ENCODE assay signal across 7 cellular contexts in genomic region chr13:60627071-60627686, GRCh38.
DNase-seq lines count a peak whose midpoint lies in the region; ATAC-seq and TF ChIP-seq lines count a peak whose summit lies in the region.

No MANE protein-coding gene starts in this region.

- peak; percentile 70 for TF ChIP-seq CTCF in PC-9 (conservative IDR thresholded peaks at IDR 0.05)
- TF ChIP-seq CTCF in fibroblast of pulmonary artery (IDR thresholded peaks at IDR 0.05; ENCODE audit: low read length, missing control alignments) = peak; percentile 70
- peak; percentile 81 for TF ChIP-seq CTCF in smooth muscle cell (IDR thresholded peaks at IDR 0.05; ENCODE audit: borderline replicate concordance, insufficient read depth, poor library complexity, severe bottlenecking)

- no peak overlapping the region for H3K4me2 ChIP-seq in PC-9
- no peak overlapping the region for H3K4me2 ChIP-seq in smooth muscle cell

- no peaks in the 10 kb centered on the region for H3K9me3 ChIP-seq in PC-9 (ENCODE audit: insufficient read depth, low read depth)
- H3K9me3 ChIP-seq in smooth muscle cell (replicated peaks; ENCODE audit: low read depth) = no peaks in the 10 kb centered on the region

- H2AFZ ChIP-seq in PC-9 (no peak overlapping the region), smooth muscle cell (ENCODE audit: low read depth) (peak overlapping the region; percentile 61)

- CTCF ChIA-PET in PC-9 (lab: Charles Lee) = no interaction called here

- H3K27ac ChIP-seq in PC-9 (no peak overlapping the region), smooth muscle cell (ENCODE audit: low read depth) (no peak overlapping the region)

- H3K4me1 ChIP-seq in PC-9 (replicated peaks; ENCODE audit: insufficient read depth) (no peaks in the 10 kb centered on the region), smooth muscle cell (ENCODE audit: low read depth) (peaks cover 8% of the 10 kb centered on the region)

- no TSS peak for BruUV-seq in PC-9 (replicated peaks; lab: Mats Ljungman, UMichigan)

- DNase-seq in G401 (ENCODE audit: low spot score) = peak; percentile 9
- peak in 1 of 2 experiments; percentile 9 for DNase-seq in PC-9
- DNase-seq in fibroblast of pulmonary artery (ENCODE audit: low read depth) = peak; percentile 42
- DNase-seq in smooth muscle cell (lab: John Stamatoyannopoulos, UW; ENCODE audit: unreplicated experiment) = peak; percentile 3
- no peak for DNase-seq in posterior vena cava (ENCODE audit: low spot score)

- no peaks in the 10 kb centered on the region for H3F3A ChIP-seq in PC-9 (ENCODE audit: insufficient read depth, low read depth)
- no peaks in the 10 kb centered on the region for H3F3A ChIP-seq in smooth muscle cell (ENCODE audit: low read depth)

- no peak overlapping the region for H3K4me3 ChIP-seq in PC-9
- H3K4me3 ChIP-seq in fibroblast of pulmonary artery (replicated peaks; ENCODE audit: low read depth, low read length) = no peak overlapping the region
- no peak overlapping the region for H3K4me3 ChIP-seq in smooth muscle cell

- 45% methylated on average over 8 of the region's 8 CpGs for WGBS in smooth muscle cell (ENCODE audit: low lambda C conversion rate)

- POLR2A ChIA-PET in PC-9 (lab: Charles Lee; ENCODE audit: unreplicated experiment) = no interaction called here

- no peaks in the 10 kb centered on the region for H3K9me2 ChIP-seq in PC-9 (ENCODE audit: insufficient read depth)

- intact Hi-C loops in PC-9 (cut with micrococcal nuclease; ENCODE audit: unreplicated experiment) = no loop called here
- intact Hi-C loops in posterior vena cava (cut with DNase I) = no loop called here

- no peaks in the 10 kb centered on the region for H3K36me3 ChIP-seq in PC-9 (ENCODE audit: low read depth)
- H3K36me3 ChIP-seq in smooth muscle cell (ENCODE audit: low read depth) = no peaks in the 10 kb centered on the region

- H3K9ac ChIP-seq in smooth muscle cell (ENCODE audit: low read depth) = no peak overlapping the region

- peak; percentile 65 for ATAC-seq in GM19328 (IDR thresholded peaks at IDR 0.05; ENCODE audit: unreplicated experiment)
- peak; percentile 80 for ATAC-seq in HG03565 (IDR thresholded peaks at IDR 0.05; ENCODE audit: unreplicated experiment)

- H4K20me1 ChIP-seq in PC-9 (ENCODE audit: insufficient read depth) (no peaks in the 10 kb centered on the region), smooth muscle cell (ENCODE audit: low read depth) (no peaks in the 10 kb centered on the region)

- H3K27me3 ChIP-seq in PC-9 (ENCODE audit: insufficient read depth, low read depth) (peaks cover 3% of the 10 kb centered on the region; the same call in 1 of the 2 replicates), smooth muscle cell (ENCODE audit: low read depth) (peaks cover 30% of the 10 kb centered on the region)

- in situ Hi-C loops in G401 (cut with HindIII; ENCODE audit: low sequenced_read_pairs) = no loop called here

- no peaks in the 10 kb centered on the region for H3K79me2 ChIP-seq in PC-9 (ENCODE audit: low read depth)
- H3K79me2 ChIP-seq in smooth muscle cell (ENCODE audit: low read depth) = no peaks in the 10 kb centered on the region
